Comparison of ENCODE assay signal across 8 cellular contexts in genomic region chr16:1677942-1678499, GRCh38. TPM values are rescaled to one million over a fixed set of nuclear protein-coding genes. Genes with fewer than 3 reads are reported as not detected.
A peak's percentile ranks its signal among the peaks of the same experiment; 100 is the strongest.
DNase-seq lines count a peak whose midpoint lies in the region; TF ChIP-seq lines count a peak whose summit lies in the region.

A gene with protein sequence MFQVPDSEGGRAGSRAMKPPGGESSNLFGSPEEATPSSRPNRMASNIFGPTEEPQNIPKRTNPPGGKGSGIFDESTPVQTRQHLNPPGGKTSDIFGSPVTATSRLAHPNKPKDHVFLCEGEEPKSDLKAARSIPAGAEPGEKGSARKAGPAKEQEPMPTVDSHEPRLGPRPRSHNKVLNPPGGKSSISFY (plus strand): TSS chr16:1678279. CDS start chr16:1678313, 34 bp downstream.

- CTCF ChIA-PET in HEK293T (lab: Yijun Ruan, JAX) = interaction anchor here (0.6 to 1.4 kb wide), 3 partner anchors 28 to 84 kb away, joined by 4 to 6 read pairs (median 5); partner anchors contain the start of gene MAPK8IP3

- DNase-seq in GM03348 (ENCODE audit: low spot score) (peak; percentile 99), HEK293T (ENCODE audit: extremely low spot score) (peak; percentile 98), NAMALWA (ENCODE audit: low spot score) (peak; percentile 97), SK-MEL-5 (ENCODE audit: low read depth, low spot score) (peak; percentile 94), germinal center (ENCODE audit: low spot score) (peak; percentile 99), nucleus accumbens (lab: John Stamatoyannopoulos, UW) (peak in 55 of 56 donors; percentile 45 to 97 (median 83)), superior temporal gyrus (ENCODE audit: extremely low spot score) (peak; percentile 91)
- DNase-seq in activated naive CD4-positive, alpha-beta T cell treated with Interleukin-2 at 50 U/mL for 16 hours = peak; percentile 97

- in situ Hi-C loops in SK-MEL-5 (cut with HindIII; ENCODE audit: low pct_unique_long_range_greater_than_20kb, low sequenced_read_pairs) = no loop called here

- POLR2A ChIA-PET in HEK293T (lab: Yijun Ruan, JAX) = interaction anchor here (0.7 to 3.4 kb wide), 11 partner anchors 10 to 87 kb away, joined by 3 to 30 read pairs (median 4); partner anchors contain the start of gene MAPK8IP3

TF ChIP-seq in HEK293T, 16 proteins besides CTCF, POLR2A, EP300 and RAD21:
- TF ChIP-seq LEF1 (IDR thresholded peaks at IDR 0.05; ENCODE audit: borderline replicate concordance) (no peak), HDGF (IDR thresholded peaks at IDR 0.05; ENCODE audit: borderline replicate concordance) (no peak), ELF4 (IDR thresholded peaks at IDR 0.05) (no peak), FOXK2 (IDR thresholded peaks at IDR 0.05) (no peak), L3MBTL2 (conservative IDR thresholded peaks at IDR 0.05) (no peak), SUZ12 (IDR thresholded peaks at IDR 0.05) (no peak), CTBP1 (IDR thresholded peaks at IDR 0.05; ENCODE audit: borderline replicate concordance) (no peak), BHLHE40 (IDR thresholded peaks at IDR 0.05; ENCODE audit: borderline replicate concordance) (no peak), PKNOX1 (IDR thresholded peaks at IDR 0.05) (peak; percentile 99), NFRKB (IDR thresholded peaks at IDR 0.05) (no peak), FOXA1 (IDR thresholded peaks at IDR 0.05) (no peak), FOXM1 (IDR thresholded peaks at IDR 0.05; ENCODE audit: borderline replicate concordance) (no peak), SP1 (IDR thresholded peaks at IDR 0.05) (peak; percentile 76), ZNF384 (IDR thresholded peaks at IDR 0.05) (no peak), TARDBP (IDR thresholded peaks at IDR 0.05) (no peak)

RNA-seq across cellular contexts. Expression of the gene that starts here (rescaled TPM):
- 45.5 and 48.5 TPM in 2 replicates for total RNA-seq in SK-MEL-5 (2014; rRNA removed; shearing (Covaris generic))
- 75.8 and 87.3 TPM in 2 replicates for polyA plus RNA-seq in SK-MEL-5 (2015; cell fraction: cytosol; rRNA removed)
- 24.0 and 47.1 TPM in 2 replicates for polyA plus RNA-seq in SK-MEL-5 (2015; cell fraction: nucleus; rRNA removed)

Comparison
In these comparisons a context has a peak if more than half of its experiments do, and no peak if none do; other contexts are left out.
1. Peak in every context shown above with its lines: DNase-seq.